In genomic region chr5:76941000-76941399, GRCh38 we compare ENCODE assay signal across 23 cellular contexts. TPM values are rescaled to one million over a fixed set of nuclear protein-coding genes. Genes with fewer than 3 reads are reported as not detected.
DNase-seq lines count a peak whose midpoint lies in the region; ATAC-seq and TF ChIP-seq lines count a peak whose summit lies in the region.
"Had no signal": no experiment of that assay in that cellular context is flagged by ENCODE, and none has a peak within 500 bp of the region (broad histone marks: within the 10 kb centered on the region; RNA-seq: fewer than 3 reads in every experiment).

No MANE protein-coding gene starts in this region.

- H3K4me1 ChIP-seq in foreskin keratinocyte = no peaks in the 10 kb centered on the region

- peaks cover 3% of the 10 kb centered on the region for H3K27me3 Mint-ChIP-seq in activated CD4-positive, alpha-beta T cell treated with anti-CD3 and anti-CD28 coated beads for 36 hours
- H3K27me3 Mint-ChIP-seq in activated CD4-positive, alpha-beta T cell treated with anti-CD3 and anti-CD28 coated beads, Interleukin-2, amount 10 ng/mL, durations not matched to agents 24 days and 14 days = peaks cover 22% of the 10 kb centered on the region
- H3K27me3 Mint-ChIP-seq in activated T-helper 17 cell treated with anti-CD3 and anti-CD28 coated beads, Interleukin-2, amount 50 U/mL, for 72 hours = peaks cover 10% of the 10 kb centered on the region

- CTCF ChIA-PET in activated CD4-positive, alpha-beta T cell treated with anti-CD3 and anti-CD28 coated beads for 36 hours (lab: Charles Lee) = no interaction called here

- no peak overlapping the region for H3K4me3 Mint-ChIP-seq in activated CD4-positive, alpha-beta T cell treated with anti-CD3 and anti-CD28 coated beads for 36 hours
- H3K4me3 Mint-ChIP-seq in activated CD4-positive, alpha-beta T cell treated with anti-CD3 and anti-CD28 coated beads, Interleukin-2, amount 10 ng/mL, durations not matched to agents 24 days and 14 days = no peak overlapping the region
- no peak overlapping the region for H3K4me3 Mint-ChIP-seq in activated T-helper 17 cell treated with anti-CD3 and anti-CD28 coated beads, Interleukin-2, amount 50 U/mL, for 72 hours
- H3K4me3 Mint-ChIP-seq: B cell, HFFc6 had no signal

- no peak overlapping the region for H3K27ac ChIP-seq in foreskin keratinocyte
- H3K27ac ChIP-seq: 22Rv1 had no signal

- no peaks in the 10 kb centered on the region for H3K36me3 Mint-ChIP-seq in activated CD4-positive, alpha-beta T cell treated with anti-CD3 and anti-CD28 coated beads for 36 hours (ENCODE audit: low read depth)
- H3K36me3 Mint-ChIP-seq in activated CD4-positive, alpha-beta T cell treated with anti-CD3 and anti-CD28 coated beads, Interleukin-2, amount 10 ng/mL, durations not matched to agents 24 days and 14 days (ENCODE audit: low read depth) = no peaks in the 10 kb centered on the region
- H3K36me3 Mint-ChIP-seq in activated T-helper 17 cell treated with anti-CD3 and anti-CD28 coated beads, Interleukin-2, amount 50 U/mL, for 72 hours (ENCODE audit: low read depth) = no peaks in the 10 kb centered on the region

- H3K4me1 Mint-ChIP-seq in activated CD4-positive, alpha-beta T cell treated with anti-CD3 and anti-CD28 coated beads for 36 hours = no peaks in the 10 kb centered on the region
- H3K4me1 Mint-ChIP-seq in activated CD4-positive, alpha-beta T cell treated with anti-CD3 and anti-CD28 coated beads, Interleukin-2, amount 10 ng/mL, durations not matched to agents 24 days and 14 days = no peaks in the 10 kb centered on the region
- H3K4me1 Mint-ChIP-seq in activated T-helper 17 cell treated with anti-CD3 and anti-CD28 coated beads, Interleukin-2, amount 50 U/mL, for 72 hours = peaks cover 6% of the 10 kb centered on the region
- H3K4me1 Mint-ChIP-seq: B cell had no signal

- peaks cover 4% of the 10 kb centered on the region for H3K9me3 Mint-ChIP-seq in activated CD4-positive, alpha-beta T cell treated with anti-CD3 and anti-CD28 coated beads for 36 hours (ENCODE audit: low read depth)
- no peaks in the 10 kb centered on the region for H3K9me3 Mint-ChIP-seq in activated CD4-positive, alpha-beta T cell treated with anti-CD3 and anti-CD28 coated beads, Interleukin-2, amount 10 ng/mL, durations not matched to agents 24 days and 14 days
- no peaks in the 10 kb centered on the region for H3K9me3 Mint-ChIP-seq in activated T-helper 17 cell treated with anti-CD3 and anti-CD28 coated beads, Interleukin-2, amount 50 U/mL, for 72 hours
- H3K9me3 Mint-ChIP-seq: HFFc6 had no signal

- intact Hi-C loops in activated CD4-positive, alpha-beta T cell treated with anti-CD3 and anti-CD28 coated beads for 36 hours (cut with DNase I, micrococcal nuclease) = no loop called here
- intact Hi-C loops in activated CD4-positive, alpha-beta T cell treated with anti-CD3 and anti-CD28 coated beads, Interleukin-2, amount 10 ng/mL, durations not matched to agents 24 days and 14 days (cut with micrococcal nuclease) = no loop called here

- no peak for TF ChIP-seq CTCF in foreskin keratinocyte (conservative IDR thresholded peaks at IDR 0.05)

- peak; percentile 16 for ATAC-seq in activated CD4-positive, alpha-beta T cell treated with anti-CD3 and anti-CD28 coated beads for 36 hours
- peak; percentile 67 for ATAC-seq in activated T-helper 17 cell treated with anti-CD3 and anti-CD28 coated beads, Interleukin-2, amount 50 U/mL, for 72 hours (replicated peaks)
- peak; percentile 42 for ATAC-seq in foreskin keratinocyte
- ATAC-seq in GM21717 (IDR thresholded peaks at IDR 0.05; ENCODE audit: unreplicated experiment) = no peak
- ATAC-seq: K562, PC-3 had no signal

- H3K27ac Mint-ChIP-seq in activated CD4-positive, alpha-beta T cell treated with anti-CD3 and anti-CD28 coated beads for 36 hours = no peak overlapping the region
- H3K27ac Mint-ChIP-seq in activated CD4-positive, alpha-beta T cell treated with anti-CD3 and anti-CD28 coated beads, Interleukin-2, amount 10 ng/mL, durations not matched to agents 24 days and 14 days = no peak overlapping the region
- H3K27ac Mint-ChIP-seq in activated T-helper 17 cell treated with anti-CD3 and anti-CD28 coated beads, Interleukin-2, amount 50 U/mL, for 72 hours = no peak overlapping the region
- H3K27ac Mint-ChIP-seq: B cell, HFFc6 had no signal

- POLR2A ChIA-PET in activated CD4-positive, alpha-beta T cell treated with anti-CD3 and anti-CD28 coated beads for 36 hours (lab: Charles Lee) = no interaction called here

- DNase-seq in activated CD4-positive, alpha-beta T cell treated with anti-CD3 and anti-CD28 coated beads for 36 hours = no peak
- no peak for DNase-seq in activated CD4-positive, alpha-beta T cell treated with anti-CD3 and anti-CD28 coated beads, Interleukin-2, amount 10 ng/mL, durations not matched to agents 24 days and 14 days
- DNase-seq in foreskin keratinocyte (peak in 1 of 2 donors; percentile 32), glomerular visceral epithelial cell (ENCODE audit: extremely low spot score) (no peak), T-helper 2 cell (no peak), NCI-H128 (lab: John Stamatoyannopoulos, UW; ENCODE audit: unreplicated experiment) (no peak)
- DNase-seq: DMS 273 treated with DMSO at 0.1 percent for 48 hours, GDM1, H7, HFFc6, MV-4-11, NCI-H1417 treated with DMSO at 0.1 percent for 48 hours, NCI-H1930, NCI-H345, NCI-H524 treated with DMSO at 0.1 percent for 48 hours, PC-3, RPMI8226, SIG-M5 had no signal

- peaks cover 9% of the 10 kb centered on the region for H3K27me3 ChIP-seq in foreskin keratinocyte

RNA-seq across cellular contexts. Expression of gene CRHBP, which starts 11.8 kb away (rescaled TPM):
- total RNA-seq in activated CD4-positive, alpha-beta T cell treated with anti-CD3 and anti-CD28 coated beads for 36 hours = under 1 TPM; 0.23 to 0.27 TPM
- total RNA-seq in activated CD4-positive, alpha-beta T cell treated with anti-CD3 and anti-CD28 coated beads, Interleukin-2, amount 10 ng/mL, durations not matched to agents 24 days and 14 days = 0.23 and 0.31 TPM in 2 replicates
- under 1 TPM; 0.19 to 0.66 TPM for total RNA-seq in activated T-helper 17 cell treated with anti-CD3 and anti-CD28 coated beads, Interleukin-2, amount 50 U/mL, for 72 hours
- total RNA-seq in foreskin keratinocyte = not detected in 2 replicates
- polyA plus RNA-seq in foreskin keratinocyte = not detected in 2 replicates
- total RNA-seq: HFFc6, K562, PC-3 had no signal
- polyA plus RNA-seq: K562 had no signal
